In the genomic region with DNA sequence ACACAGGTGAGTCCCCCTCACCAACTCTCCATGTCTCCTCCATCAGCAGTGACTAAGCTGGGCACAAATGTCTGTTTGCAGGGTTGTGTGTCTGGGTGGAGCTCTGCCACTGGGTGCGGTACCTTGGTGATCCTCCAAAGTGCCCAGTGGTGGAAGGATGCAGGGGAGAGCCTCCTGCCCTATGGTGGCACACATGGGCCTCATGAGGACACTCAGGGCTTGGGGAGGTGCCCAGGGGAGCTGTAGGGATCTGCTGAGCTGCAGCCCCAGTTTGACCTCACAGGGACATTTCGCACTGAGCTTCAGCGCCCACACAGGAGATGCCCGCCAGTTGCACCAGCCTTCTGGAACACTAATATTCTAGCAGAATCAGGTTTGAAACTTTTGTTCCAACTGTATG, we compare ENCODE assay signal across 18 cellular contexts. TPM values are rescaled to one million over a fixed set of nuclear protein-coding genes. Genes with fewer than 3 reads are reported as not detected.
DNase-seq lines count a peak whose midpoint lies in the region; ATAC-seq and TF ChIP-seq lines count a peak whose summit lies in the region.
"Had no signal": no experiment of that assay in that cellular context is flagged by ENCODE, and none has a peak within 500 bp of the region (broad histone marks: within the 10 kb centered on the region; RNA-seq: fewer than 3 reads in every experiment).

No MANE protein-coding gene starts in this region.

- H3K27ac ChIP-seq in cardiac muscle cell (peak overlapping the region; percentile 95), left ventricle myocardium inferior (replicated peaks) (no peak overlapping the region), foreskin keratinocyte (no peak overlapping the region), ovary (peak overlapping the region; percentile 45 to 85), vagina (peak overlapping the region; percentile 92)
- H3K27ac ChIP-seq: BLaER1 treated with 17β-estradiol and CSF1 and Interleukin-3, amounts not matched to agents 10 nM and 100 nM had no signal

- WGBS in ovary, 3 donors, result 95 to 98% (median 97%) methylated on average over 4 of the region's 4 CpGs

- no peak for TF ChIP-seq CTCF in cardiac muscle cell (IDR thresholded peaks at IDR 0.05; ENCODE audit: low read depth, low read length)
- no peak for TF ChIP-seq CTCF in left ventricle myocardium inferior (IDR thresholded peaks at IDR 0.05; ENCODE audit: borderline replicate concordance)
- TF ChIP-seq CTCF in foreskin keratinocyte (conservative IDR thresholded peaks at IDR 0.05), result no peak
- no peak for TF ChIP-seq CTCF in ovary (IDR thresholded peaks at IDR 0.05)
- TF ChIP-seq CTCF in vagina (IDR thresholded peaks at IDR 0.05), result no peak
- TF ChIP-seq CTCF in mesothelial cell of epicardium (IDR thresholded peaks at IDR 0.05; ENCODE audit: unreplicated experiment), result no peak

- no peak for DNase-seq in cardiac muscle cell (ENCODE audit: low read depth in 1 of 2, low spot score in 1 of 2)
- no peak for DNase-seq in left ventricle myocardium inferior
- no peak for DNase-seq in foreskin keratinocyte
- DNase-seq in ovary, result no peak
- no peak for DNase-seq in vagina (ENCODE audit: extremely low spot score in 2 of 2)
- DNase-seq in left colon, result no peak
- DNase-seq in CD1c-positive myeloid dendritic cell (ENCODE audit: extremely low spot score), result no peak
- DNase-seq in mesothelial cell of epicardium (ENCODE audit: low spot score in 2 of 2, unreplicated experiment in 2 of 2), result no peak
- DNase-seq: 8988T, DND-41, Karpas-422, MM.1S, NCI-H1092 treated with DMSO at 0.1 percent for 48 hours, NCI-H2081 treated with DMSO at 0.1 percent for 48 hours, NCI-H524, Peyer's patch had no signal

- H3K27me3 ChIP-seq in cardiac muscle cell (no peaks in the 10 kb centered on the region), left ventricle myocardium inferior (ENCODE audit: low read depth) (no peaks in the 10 kb centered on the region), foreskin keratinocyte (no peaks in the 10 kb centered on the region), ovary (no peaks in the 10 kb centered on the region), vagina (no peaks in the 10 kb centered on the region)
- H3K27me3 ChIP-seq: BLaER1 treated with 17β-estradiol and CSF1 and Interleukin-3, amounts not matched to agents 10 nM and 100 nM; Peyer's patch had no signal

- no peaks in the 10 kb centered on the region for H3K27me3 Mint-ChIP-seq in mesothelial cell of epicardium (ENCODE audit: low read depth)

- TF ChIP-seq POLR2A in ovary (IDR thresholded peaks at IDR 0.05), result no peak
- no peak for TF ChIP-seq POLR2A in vagina (IDR thresholded peaks at IDR 0.05)

- peaks cover 34% of the 10 kb centered on the region for H3K4me1 Mint-ChIP-seq in mesothelial cell of epicardium

- TF ChIP-seq EP300 in ovary (IDR thresholded peaks at IDR 0.05), result no peak

- no peak overlapping the region for H3K27ac Mint-ChIP-seq in mesothelial cell of epicardium

- peaks cover 12% of the 10 kb centered on the region for H3K9me3 Mint-ChIP-seq in mesothelial cell of epicardium

- H3K36me3 Mint-ChIP-seq in mesothelial cell of epicardium, result peaks cover 2% of the 10 kb centered on the region

- no peak overlapping the region for H3K4me3 ChIP-seq in cardiac muscle cell
- no peak overlapping the region for H3K4me3 ChIP-seq in left ventricle myocardium inferior
- no peak overlapping the region for H3K4me3 ChIP-seq in ovary
- no peak overlapping the region for H3K4me3 ChIP-seq in vagina
- H3K4me3 ChIP-seq: BLaER1 treated with 17β-estradiol and CSF1 and Interleukin-3, amounts not matched to agents 10 nM and 100 nM; GM23338; Peyer's patch had no signal

- peak; percentile 12 for ATAC-seq in foreskin keratinocyte
- no peak for ATAC-seq in left colon

- intact Hi-C loops in left ventricle myocardium inferior (cut with micrococcal nuclease) (no loop called here), ovary (cut with DNase I) (no loop called here), vagina (cut with DNase I) (loop anchor here (5.0 to 10.0 kb wide), 2 partner anchors 154 to 633 kb away; a partner anchor contains a TSS), left colon (cut with DNase I, micrococcal nuclease) (no loop called here)

- H3K9me3 ChIP-seq in cardiac muscle cell (ENCODE audit: low read depth) (no peaks in the 10 kb centered on the region), left ventricle myocardium inferior (replicated peaks) (no peaks in the 10 kb centered on the region), ovary (no peaks in the 10 kb centered on the region), vagina (no peaks in the 10 kb centered on the region)
- H3K9me3 ChIP-seq: Peyer's patch had no signal

- H3K36me3 ChIP-seq in cardiac muscle cell (no peaks in the 10 kb centered on the region), left ventricle myocardium inferior (no peaks in the 10 kb centered on the region), ovary (no peaks in the 10 kb centered on the region), vagina (no peaks in the 10 kb centered on the region)
- H3K36me3 ChIP-seq: BLaER1 treated with 17β-estradiol and CSF1 and Interleukin-3, amounts not matched to agents 10 nM and 100 nM; Peyer's patch had no signal

- H3K4me1 ChIP-seq in cardiac muscle cell (ENCODE audit: low read depth) (peaks cover 38% of the 10 kb centered on the region), left ventricle myocardium inferior (peaks cover 29% of the 10 kb centered on the region), foreskin keratinocyte (no peaks in the 10 kb centered on the region), ovary (ENCODE audit: insufficient read depth) (peaks cover 29% of the 10 kb centered on the region), vagina (peaks cover 30% of the 10 kb centered on the region)

- H3K4me3 Mint-ChIP-seq in mesothelial cell of epicardium, result no peak overlapping the region
- H3K4me3 Mint-ChIP-seq: GM23338 had no signal

RNA-seq across cellular contexts. Expression of a gene that starts 29.5 kb away (rescaled TPM):
- total RNA-seq in cardiac muscle cell, result 11.3 and 15.5 TPM in 2 replicates
- 7.4 and 10.9 TPM in 2 replicates for polyA plus RNA-seq in cardiac muscle cell
- 26.8 TPM for total RNA-seq in left ventricle myocardium inferior
- 6.5 and 7.1 TPM in 2 replicates for total RNA-seq in foreskin keratinocyte
- 2.5 and 3.1 TPM in 2 replicates for polyA plus RNA-seq in foreskin keratinocyte
- total RNA-seq in ovary, result 10 to 100 TPM in 2 of 7 donors, 1 to 10 TPM in 5; 1.9 to 12.4 (median 5.9) TPM
- 10 to 100 TPM in 1 of 2 donors, 1 to 10 TPM in 1; 3.1 to 18.5 TPM for polyA plus RNA-seq in ovary
- total RNA-seq in vagina, result 39.3 TPM
- total RNA-seq in left colon, result 1 to 10 TPM; 1.7 to 3.2 TPM
- total RNA-seq in mesothelial cell of epicardium, result 33.2 to 38.3 TPM (median 38.2 TPM) in 3 replicates

Comparison
In these comparisons a context has a peak if more than half of its experiments do, and no peak if none do; other contexts are left out.
1. H3K27ac ChIP-seq: peak in cardiac muscle cell (single experiment), ovary (2 of 2) and vagina (single experiment); none in left ventricle myocardium inferior (single experiment) and foreskin keratinocyte (single experiment).